Comparison of ENCODE assay signal across 2 cellular contexts in genomic region chr15:45857295-45857694, GRCh38.
A peak's percentile ranks its signal among the peaks of the same experiment; 100 is the strongest.
TF ChIP-seq lines count a peak whose summit lies in the region.

No MANE protein-coding gene starts in this region.

TF ChIP-seq in IMR-90, 13 proteins besides CTCF, POLR2A, EP300 and RAD21:
- TF ChIP-seq NFE2L2 (IDR thresholded peaks at IDR 0.05; ENCODE audit: low read depth, low read length) (0 out of 2 replicates have a peak, but pooled peaks have one; percentile 7), BHLHE40 (IDR thresholded peaks at IDR 0.05; ENCODE audit: low read depth, low read length) (no peak), MAFK (IDR thresholded peaks at IDR 0.05; ENCODE audit: low read depth, low read length) (peak; percentile 67)

TF ChIP-seq in H1, 55 proteins besides CTCF, POLR2A, EP300 and RAD21:
- TF ChIP-seq CTBP2 (IDR thresholded peaks at IDR 0.05; ENCODE audit: borderline replicate concordance, insufficient read depth, insufficient read length, low read length) = no peak
- TF ChIP-seq MAFK (IDR thresholded peaks at IDR 0.05; ENCODE audit: low read depth, low read length) = peak; percentile 13; the same call in 1 of the 2 replicates
TF ChIP-seq in H1: peak in this region for 1.
